ENCODE assay signal across 8 cellular contexts in genomic region chr4:93764647-93765246, GRCh38.
A peak's percentile ranks its signal among the peaks of the same experiment; 100 is the strongest.
DNase-seq lines count a peak whose midpoint lies in the region; ATAC-seq, FAIRE-seq and TF ChIP-seq lines count a peak whose summit lies in the region.

No MANE protein-coding gene starts in this region.

- H3K27me3 Mint-ChIP-seq in activated T-helper 17 cell treated with anti-CD3 and anti-CD28 coated beads, Interleukin-2, amount 50 U/mL, for 72 hours, result no peaks in the 10 kb centered on the region

- H3K36me3 Mint-ChIP-seq in activated T-helper 17 cell treated with anti-CD3 and anti-CD28 coated beads, Interleukin-2, amount 50 U/mL, for 72 hours (ENCODE audit: low read depth), result no peaks in the 10 kb centered on the region

- WGBS in body of pancreas, 2 donors, result 1% methylated on average over 5 of the region's 5 CpGs
- 0% methylated on average over 5 of the region's 5 CpGs for WGBS in HepG2 (ENCODE audit: low lambda C conversion rate)

- H4K20me1 ChIP-seq in HepG2 (ENCODE audit: insufficient read depth, low read length), result no peaks in the 10 kb centered on the region

- TF ChIP-seq EP300 in HepG2 (IDR thresholded peaks at IDR 0.05; ENCODE audit: low read depth in 2 of 2, low read length in 2 of 2) (no peak), HepG2 (CRISPR knock-in tag; IDR thresholded peaks at IDR 0.05; ENCODE audit: borderline replicate concordance) (no peak)

- in situ Hi-C loops in GM13977 (cut with MboI; ENCODE audit: low pct_unique_long_range_greater_than_20kb, low sequenced_read_pairs, unreplicated experiment) (no loop called here), HepG2 (cut with HindIII; ENCODE audit: extremely low pct_ligation_motif_present, low pct_unique_long_range_greater_than_20kb) (no loop called here)

- H3K36me3 ChIP-seq in body of pancreas (replicated peaks in 1 of 2; ENCODE audit: insufficient read depth in 1 of 2, low read depth in 2 of 2), result no peaks in the 10 kb centered on the region
- no peaks in the 10 kb centered on the region for H3K36me3 ChIP-seq in HepG2 (replicated peaks in 1 of 2; ENCODE audit: control insufficient read depth in 1 of 2, insufficient read depth in 2 of 2, low read length in 2 of 2)

- H3K9me3 ChIP-seq in body of pancreas (no peaks in the 10 kb centered on the region), HepG2 (ENCODE audit: low read length) (no peaks in the 10 kb centered on the region)

- CTCF ChIA-PET in HepG2 (lab: Yijun Ruan, JAX; ENCODE audit: low intra/inter-chr PET ratio, low total read pairs), result interaction anchor here (1.5 kb wide), 1 partner anchor 55 kb away, joined by 8 read pairs; no protein-coding TSS in a partner anchor

- TF ChIP-seq POLR2A in body of pancreas (IDR thresholded peaks at IDR 0.05), result no peak
- no peak for TF ChIP-seq POLR2A in HepG2 (IDR thresholded peaks at IDR 0.05; ENCODE audit: insufficient read depth in 1 of 2, low read depth in 2 of 2, low read length in 2 of 2)

- H3K4me3 ChIP-seq in AG09309 (ENCODE audit: control insufficient read depth, low read depth, low read length) (no peak overlapping the region), body of pancreas (no peak overlapping the region), HepG2 (replicated peaks in 1 of 3; ENCODE audit: insufficient read depth in 1 of 3, low read depth in 2 of 3, low read length in 3 of 3) (no peak overlapping the region)

- H3K27ac Mint-ChIP-seq in activated T-helper 17 cell treated with anti-CD3 and anti-CD28 coated beads, Interleukin-2, amount 50 U/mL, for 72 hours, result no peak overlapping the region

- H3K4me2 ChIP-seq in HepG2 (ENCODE audit: low read depth, low read length), result no peak overlapping the region

- TF ChIP-seq CTCF in AG09309 (IDR thresholded peaks at IDR 0.05; ENCODE audit: control insufficient read depth, insufficient read depth, low read depth, low read length, missing control alignments), result peak; percentile 66
- peak; percentile 77 for TF ChIP-seq CTCF in GM13977 (IDR thresholded peaks at IDR 0.05; ENCODE audit: extremely low read depth, insufficient read depth, missing control alignments)
- peak; percentile 47 to 83 (median 77) for TF ChIP-seq CTCF in body of pancreas (IDR thresholded peaks at IDR 0.05)
- TF ChIP-seq CTCF in HepG2 (CRISPR knock-in tag; IDR thresholded peaks at IDR 0.05), result peak; percentile 75

- no TSS peak for BruUV-seq in HepG2 (replicated peaks; lab: Mats Ljungman, UMichigan)

- H3K9me3 Mint-ChIP-seq in activated T-helper 17 cell treated with anti-CD3 and anti-CD28 coated beads, Interleukin-2, amount 50 U/mL, for 72 hours, result no peaks in the 10 kb centered on the region

- intact Hi-C loops in body of pancreas (cut with DNase I) (no loop called here), HepG2 (cut with micrococcal nuclease; ENCODE audit: unreplicated experiment) (loop anchor here (5.0 kb wide), 1 partner anchor 1377 kb away; no protein-coding TSS in a partner anchor)

- H3K4me1 Mint-ChIP-seq in activated T-helper 17 cell treated with anti-CD3 and anti-CD28 coated beads, Interleukin-2, amount 50 U/mL, for 72 hours, result no peaks in the 10 kb centered on the region

- H3K27ac ChIP-seq in body of pancreas (no peak overlapping the region), HepG2 (ENCODE audit: extremely low read length, insufficient read depth, low read length) (no peak overlapping the region)

- DNase-seq in AG09309 (ENCODE audit: low read depth) (peak; percentile 1), GM13977 (ENCODE audit: low spot score) (peak; percentile 36), NCI-H2171 treated with DMSO at 0.1 percent for 48 hours (lab: John Stamatoyannopoulos, UW) (peak; percentile 73), body of pancreas (peak; percentile 15 to 46 (median 22)), HepG2 (ENCODE audit: low spot score) (peak; percentile 18), ecto neural progenitor cell (ENCODE audit: low spot score) (no peak)

- TF ChIP-seq RAD21 in HepG2 (CRISPR knock-in tag; IDR thresholded peaks at IDR 0.05), result peak; percentile 56; the same call in 1 of the 2 replicates

- peak; percentile 71 for ATAC-seq in HG02938 (IDR thresholded peaks at IDR 0.05; ENCODE audit: unreplicated experiment)
- ATAC-seq in body of pancreas, result peak; percentile 45
- peak; percentile 71; the same call in 2 of the 3 replicates for ATAC-seq in HepG2
- no peak for ATAC-seq in activated T-helper 17 cell treated with anti-CD3 and anti-CD28 coated beads, Interleukin-2, amount 50 U/mL, for 72 hours (replicated peaks)

- FAIRE-seq in HepG2 (lab: Jason Lieb, UNC), result peak; percentile 30

- POLR2A ChIA-PET in HepG2 (lab: Yijun Ruan, JAX), result no interaction called here

- no peaks in the 10 kb centered on the region for H3K79me2 ChIP-seq in HepG2 (ENCODE audit: insufficient read depth, low read length)

- H3K4me1 ChIP-seq in body of pancreas (no peaks in the 10 kb centered on the region), HepG2 (ENCODE audit: insufficient read depth, low read length) (no peaks in the 10 kb centered on the region)

- H2AFZ ChIP-seq in HepG2 (ENCODE audit: low read length), result no peak overlapping the region

- H3K27me3 ChIP-seq in body of pancreas, result no peaks in the 10 kb centered on the region
- no peaks in the 10 kb centered on the region for H3K27me3 ChIP-seq in HepG2 (ENCODE audit: control insufficient read depth in 1 of 2, insufficient read depth in 2 of 2, low read length in 2 of 2)

- no peak overlapping the region for H3K4me3 Mint-ChIP-seq in activated T-helper 17 cell treated with anti-CD3 and anti-CD28 coated beads, Interleukin-2, amount 50 U/mL, for 72 hours

- no peak overlapping the region for H3K9ac ChIP-seq in HepG2 (ENCODE audit: insufficient read depth, low read depth, low read length)

TF ChIP-seq in HepG2, 621 proteins besides CTCF, POLR2A, EP300 and RAD21 (continues in another document):
- TF ChIP-seq SMC3 (IDR thresholded peaks at IDR 0.05; ENCODE audit: low read length) (peak; percentile 62), GATAD2A (CRISPR knock-in tag; IDR thresholded peaks at IDR 0.05) (no peak), ELF3 (CRISPR knock-in tag; IDR thresholded peaks at IDR 0.05) (no peak), THAP9 (CRISPR knock-in tag; IDR thresholded peaks at IDR 0.05; ENCODE audit: borderline replicate concordance) (no peak), RERE (CRISPR knock-in tag; IDR thresholded peaks at IDR 0.05; ENCODE audit: low read depth) (no peak), ZNF432 (CRISPR knock-in tag; IDR thresholded peaks at IDR 0.05; ENCODE audit: borderline replicate concordance) (no peak), MAFK (conservative IDR thresholded peaks at IDR 0.05 in 1 of 2, IDR thresholded peaks at IDR 0.05 in 1 of 2; ENCODE audit: low read length in 2 of 2) (0 out of 4 replicates have a peak, but pooled peaks of 1 of the 2 experiments have one; percentile 9), NFE2L1 (CRISPR knock-in tag; IDR thresholded peaks at IDR 0.05; ENCODE audit: borderline replicate concordance) (no peak)
